Comparison of ENCODE assay signal across 12 cellular contexts in the genomic region with DNA sequence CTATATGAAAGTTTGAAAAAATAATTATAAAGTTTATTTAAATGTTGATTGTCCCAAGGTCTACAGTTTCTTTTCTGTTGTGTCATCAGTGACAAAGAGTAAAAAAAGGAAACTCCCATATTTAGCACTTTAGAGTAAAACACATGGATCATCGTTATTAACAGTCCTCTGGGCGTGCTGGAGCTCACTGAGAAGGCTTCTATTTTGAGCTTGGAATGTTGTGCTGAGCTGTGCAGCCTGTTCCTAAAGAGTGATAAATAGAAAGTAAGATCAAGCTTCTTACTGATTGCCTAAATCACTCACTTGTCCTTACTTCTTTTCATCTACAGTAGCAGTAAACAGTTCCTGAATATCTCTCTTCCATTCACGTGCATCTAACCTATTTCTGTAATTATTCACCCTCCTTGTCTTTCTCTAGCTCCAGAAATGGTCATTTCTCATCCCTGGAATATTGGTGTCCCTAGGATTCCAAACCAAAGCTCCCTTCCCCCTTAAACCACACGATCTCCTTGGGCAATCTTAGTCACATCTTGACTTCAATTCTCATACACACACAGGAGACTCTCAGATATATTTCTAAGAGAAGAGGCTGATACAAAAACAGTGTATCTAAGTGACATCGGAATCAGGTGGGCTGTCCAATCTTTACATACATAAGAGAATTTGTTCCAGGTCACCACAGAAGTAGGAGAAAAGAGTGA. TPM values are rescaled to one million over a fixed set of nuclear protein-coding genes. Genes with fewer than 3 reads are reported as not detected.
DNase-seq lines count a peak whose midpoint lies in the region; ATAC-seq and TF ChIP-seq lines count a peak whose summit lies in the region.
"Had no signal": no experiment of that assay in that cellular context is flagged by ENCODE, and none has a peak within 500 bp of the region (broad histone marks: within the 10 kb centered on the region; RNA-seq: fewer than 3 reads in every experiment).

No MANE protein-coding gene starts in this region.

- H3K4me1 ChIP-seq in lower lobe of right lung (peaks cover 26% of the 10 kb centered on the region), tibial artery (peaks cover 0 to 31% (median 7%) of the 10 kb centered on the region in 4 donors)

- H3K4me1 Mint-ChIP-seq in activated T-cell treated with anti-CD3 and anti-CD28 coated beads, Interleukin-2, amount 50 U/mL, for 72 hours (ENCODE audit: low read depth): peaks cover 69% of the 10 kb centered on the region
- peaks cover 57% of the 10 kb centered on the region for H3K4me1 Mint-ChIP-seq in activated T-helper 17 cell treated with anti-CD3 and anti-CD28 coated beads, Interleukin-2, amount 50 U/mL, for 72 hours

- H3K4me3 ChIP-seq in lower lobe of right lung: no peak overlapping the region
- H3K4me3 ChIP-seq in tibial artery: no peak overlapping the region

- no peaks in the 10 kb centered on the region for H3K27me3 ChIP-seq in lower lobe of right lung (ENCODE audit: low read depth)
- H3K27me3 ChIP-seq in tibial artery: no peaks in the 10 kb centered on the region

- H3K9me3 Mint-ChIP-seq in activated T-cell treated with anti-CD3 and anti-CD28 coated beads, Interleukin-2, amount 50 U/mL, for 72 hours: peaks cover 2 to 3% of the 10 kb centered on the region in 2 donors
- peaks cover 4% of the 10 kb centered on the region for H3K9me3 Mint-ChIP-seq in activated T-helper 17 cell treated with anti-CD3 and anti-CD28 coated beads, Interleukin-2, amount 50 U/mL, for 72 hours

- ATAC-seq in activated T-cell treated with anti-CD3 and anti-CD28 coated beads, Interleukin-2, amount 50 U/mL, for 72 hours (replicated peaks in 1 of 2): no peak
- peak; percentile 31 for ATAC-seq in activated T-helper 17 cell treated with anti-CD3 and anti-CD28 coated beads, Interleukin-2, amount 50 U/mL, for 72 hours (replicated peaks)
- ATAC-seq in lower lobe of right lung: peak; percentile 37 to 44
- ATAC-seq: stimulated activated memory B cell treated with anti-CD40 and anti-IgM and Interleukin-4, amounts not matched to agents 10 μg/mL and 1 μg/mL and 100 μg/mL, for 72 hours had no signal

- intact Hi-C loops in lower lobe of right lung (cut with DNase I): no loop called here
- intact Hi-C loops in tibial artery (cut with DNase I; ENCODE audit: low total_unique reads): no loop called here

- H3K27ac Mint-ChIP-seq in activated T-cell treated with anti-CD3 and anti-CD28 coated beads, Interleukin-2, amount 50 U/mL, for 72 hours: peak overlapping the region; percentile 49
- H3K27ac Mint-ChIP-seq in activated T-helper 17 cell treated with anti-CD3 and anti-CD28 coated beads, Interleukin-2, amount 50 U/mL, for 72 hours: peak overlapping the region; percentile 38
- H3K27ac Mint-ChIP-seq: B cell; stimulated activated memory B cell treated with anti-CD40 and anti-IgM and Interleukin-4, amounts not matched to agents 10 μg/mL and 1 μg/mL and 100 μg/mL, for 72 hours had no signal

- no peaks in the 10 kb centered on the region for H3K9me3 ChIP-seq in lower lobe of right lung
- H3K9me3 ChIP-seq in tibial artery: no peaks in the 10 kb centered on the region

- no peak for TF ChIP-seq CTCF in lower lobe of right lung (IDR thresholded peaks at IDR 0.05)
- TF ChIP-seq CTCF in tibial artery (IDR thresholded peaks at IDR 0.05): no peak

- H3K27ac ChIP-seq in lower lobe of right lung (peak overlapping the region; percentile 73), tibial artery (peak overlapping the region; percentile 21 to 40)

- H3K27me3 Mint-ChIP-seq in activated T-cell treated with anti-CD3 and anti-CD28 coated beads, Interleukin-2, amount 50 U/mL, for 72 hours (ENCODE audit: low read depth): no peaks in the 10 kb centered on the region
- H3K27me3 Mint-ChIP-seq in activated T-helper 17 cell treated with anti-CD3 and anti-CD28 coated beads, Interleukin-2, amount 50 U/mL, for 72 hours: no peaks in the 10 kb centered on the region
- H3K27me3 Mint-ChIP-seq: B cell; stimulated activated memory B cell treated with anti-CD40 and anti-IgM and Interleukin-4, amounts not matched to agents 10 μg/mL and 1 μg/mL and 100 μg/mL, for 72 hours had no signal

- peaks cover 39 to 53% of the 10 kb centered on the region in 2 donors for H3K36me3 Mint-ChIP-seq in activated T-cell treated with anti-CD3 and anti-CD28 coated beads, Interleukin-2, amount 50 U/mL, for 72 hours (ENCODE audit: insufficient read depth in 2 of 2)
- H3K36me3 Mint-ChIP-seq in activated T-helper 17 cell treated with anti-CD3 and anti-CD28 coated beads, Interleukin-2, amount 50 U/mL, for 72 hours (ENCODE audit: low read depth): peaks cover 91% of the 10 kb centered on the region

- peaks cover 14% of the 10 kb centered on the region for H3K36me3 ChIP-seq in lower lobe of right lung
- H3K36me3 ChIP-seq in tibial artery: no peaks in the 10 kb centered on the region

- DNase-seq in activated T-cell treated with anti-CD3 and anti-CD28 coated beads, Interleukin-2, amount 50 U/mL, for 72 hours: no peak
- DNase-seq in activated T-cell treated with anti-CD3 and anti-CD28 coated beads, Interleukin-2, amount 50 U/mL, for 48 hours: no peak
- no peak for DNase-seq in lower lobe of right lung
- DNase-seq in tibial artery: no peak
- no peak for DNase-seq in HuH-7 (ENCODE audit: low spot score)
- no peak for DNase-seq in DMS79 (lab: John Stamatoyannopoulos, UW)
- DNase-seq in ecto neural progenitor cell (ENCODE audit: low spot score): no peak
- DNase-seq: NCI-H82 had no signal

- H3K4me3 Mint-ChIP-seq in activated T-cell treated with anti-CD3 and anti-CD28 coated beads, Interleukin-2, amount 50 U/mL, for 72 hours: peak overlapping the region; percentile 39 to 56
- peak overlapping the region; percentile 65 for H3K4me3 Mint-ChIP-seq in activated T-helper 17 cell treated with anti-CD3 and anti-CD28 coated beads, Interleukin-2, amount 50 U/mL, for 72 hours
- H3K4me3 Mint-ChIP-seq: B cell; stimulated activated memory B cell treated with anti-CD40 and anti-IgM and Interleukin-4, amounts not matched to agents 10 μg/mL and 1 μg/mL and 100 μg/mL, for 72 hours had no signal

RNA-seq across cellular contexts. Expression of a gene that starts 11.9 kb away (rescaled TPM):
- total RNA-seq in activated T-cell treated with anti-CD3 and anti-CD28 coated beads, Interleukin-2, amount 50 U/mL, for 72 hours: 100 to 1,000 TPM; 135 to 209 TPM
- total RNA-seq in activated T-helper 17 cell treated with anti-CD3 and anti-CD28 coated beads, Interleukin-2, amount 50 U/mL, for 72 hours: 100 to 1,000 TPM; 135 to 157 TPM
- 9.6 TPM for total RNA-seq in lower lobe of right lung
- total RNA-seq: epithelial cell of proximal tubule had no signal

Comparison
In these comparisons a context has a peak if more than half of its experiments do, and no peak if none do; other contexts are left out.
1. ATAC-seq: peak in activated T-helper 17 cell treated with anti-CD3 and anti-CD28 coated beads, Interleukin-2, amount 50 U/mL, for 72 hours (single experiment) and lower lobe of right lung (2 of 2); none in activated T-cell treated with anti-CD3 and anti-CD28 coated beads, Interleukin-2, amount 50 U/mL, for 72 hours (0 of 2).
2. RNA of a gene that starts 11.9 kb away (total RNA-seq): 135 to 209 TPM in activated T-cell treated with anti-CD3 and anti-CD28 coated beads, Interleukin-2, amount 50 U/mL, for 72 hours and 135 to 157 TPM in activated T-helper 17 cell treated with anti-CD3 and anti-CD28 coated beads, Interleukin-2, amount 50 U/mL, for 72 hours; 9.6 TPM in lower lobe of right lung (single experiment); every median in the first group is over 10 times any median in the second.